Comparison of ENCODE assay signal across 1 cellular context in the genomic region with DNA sequence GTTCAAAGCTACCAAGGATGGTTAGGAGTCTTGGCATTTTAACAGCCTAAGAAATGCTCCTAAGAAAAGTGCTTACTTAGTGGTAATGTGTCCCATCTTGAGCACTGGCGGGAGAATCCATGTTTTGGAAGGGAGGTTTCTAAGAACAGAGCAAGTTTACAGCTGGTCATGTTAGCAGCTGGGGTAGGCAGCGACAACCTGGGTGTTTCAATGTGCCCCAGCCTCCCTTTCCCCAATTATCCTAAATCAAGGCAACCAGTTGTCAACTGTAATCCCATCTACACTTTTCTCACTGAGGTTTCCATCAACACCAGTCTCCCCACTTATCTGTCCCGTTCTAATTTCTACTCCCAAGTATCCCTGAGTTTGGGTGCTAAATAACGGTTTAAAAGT.
TF ChIP-seq lines count a peak whose summit lies in the region.

No MANE protein-coding gene starts in this region.

TF ChIP-seq in GM23338, 12 proteins besides CTCF, POLR2A, EP300 and RAD21 (continued from another document):
- TF ChIP-seq ZNF462 (CRISPR knock-in tag; IDR thresholded peaks at IDR 0.05) (no peak), POLR2AphosphoS5 (IDR thresholded peaks at IDR 0.05; ENCODE audit: low read depth) (no peak)
- TF ChIP-seq, protein P1, sequence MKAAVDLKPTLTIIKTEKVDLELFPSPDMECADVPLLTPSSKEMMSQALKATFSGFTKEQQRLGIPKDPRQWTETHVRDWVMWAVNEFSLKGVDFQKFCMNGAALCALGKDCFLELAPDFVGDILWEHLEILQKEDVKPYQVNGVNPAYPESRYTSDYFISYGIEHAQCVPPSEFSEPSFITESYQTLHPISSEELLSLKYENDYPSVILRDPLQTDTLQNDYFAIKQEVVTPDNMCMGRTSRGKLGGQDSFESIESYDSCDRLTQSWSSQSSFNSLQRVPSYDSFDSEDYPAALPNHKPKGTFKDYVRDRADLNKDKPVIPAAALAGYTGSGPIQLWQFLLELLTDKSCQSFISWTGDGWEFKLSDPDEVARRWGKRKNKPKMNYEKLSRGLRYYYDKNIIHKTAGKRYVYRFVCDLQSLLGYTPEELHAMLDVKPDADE (IDR thresholded peaks at IDR 0.05) = no peak
